Comparison of ENCODE assay signal across 9 cellular contexts in genomic region chr9:121652037-121652837, GRCh38. TPM values are rescaled to one million over a fixed set of nuclear protein-coding genes. Genes with fewer than 3 reads are reported as not detected.
DNase-seq lines count a peak whose midpoint lies in the region; ATAC-seq and TF ChIP-seq lines count a peak whose summit lies in the region.
"Had no signal": no experiment of that assay in that cellular context is flagged by ENCODE, and none has a peak within 500 bp of the region (broad histone marks: within the 10 kb centered on the region; RNA-seq: fewer than 3 reads in every experiment).

No MANE protein-coding gene starts in this region.

- H3K9me3 Mint-ChIP-seq in activated CD4-positive, alpha-beta T cell treated with anti-CD3 and anti-CD28 coated beads for 36 hours (ENCODE audit: low read depth): no peaks in the 10 kb centered on the region

- H3K27ac ChIP-seq in breast epithelium (peak overlapping the region; percentile 40 to 68), thyroid gland (peak overlapping the region in 2 of 3 donors; percentile 61 to 72)

- CTCF ChIA-PET in activated CD4-positive, alpha-beta T cell treated with anti-CD3 and anti-CD28 coated beads for 36 hours (lab: Charles Lee): no interaction called here

- ATAC-seq in activated CD4-positive, alpha-beta T cell treated with anti-CD3 and anti-CD28 coated beads for 36 hours: no peak

- H3K36me3 ChIP-seq in breast epithelium (no peaks in the 10 kb centered on the region), thyroid gland (no peaks in the 10 kb centered on the region)

- no peak for TF ChIP-seq CTCF in breast epithelium (IDR thresholded peaks at IDR 0.05)
- TF ChIP-seq CTCF in lower leg skin (IDR thresholded peaks at IDR 0.05): no peak
- TF ChIP-seq CTCF in thyroid gland (IDR thresholded peaks at IDR 0.05): no peak

- TF ChIP-seq POLR2A in breast epithelium (IDR thresholded peaks at IDR 0.05) (no peak), lower leg skin (IDR thresholded peaks at IDR 0.05) (no peak), thyroid gland (IDR thresholded peaks at IDR 0.05) (no peak)

- H3K27me3 ChIP-seq in breast epithelium (no peaks in the 10 kb centered on the region), thyroid gland (no peaks in the 10 kb centered on the region)

- no peak overlapping the region for H3K27ac Mint-ChIP-seq in activated CD4-positive, alpha-beta T cell treated with anti-CD3 and anti-CD28 coated beads for 36 hours
- H3K27ac Mint-ChIP-seq: CD4-positive, CD25-positive, alpha-beta regulatory T cell had no signal

- WGBS in lower leg skin, 2 donors: 9% methylated on average over 29 of the region's 29 CpGs
- 1 to 5% methylated on average over 19 to 21 of the region's 29 CpGs for WGBS in thyroid gland, 2 donors

- H3K36me3 Mint-ChIP-seq in activated CD4-positive, alpha-beta T cell treated with anti-CD3 and anti-CD28 coated beads for 36 hours (ENCODE audit: low read depth): no peaks in the 10 kb centered on the region
- H3K36me3 Mint-ChIP-seq: CD4-positive, CD25-positive, alpha-beta regulatory T cell had no signal

- H3K27me3 Mint-ChIP-seq in activated CD4-positive, alpha-beta T cell treated with anti-CD3 and anti-CD28 coated beads for 36 hours: peaks cover 38% of the 10 kb centered on the region

- no peak for DNase-seq in activated CD4-positive, alpha-beta T cell treated with anti-CD3 and anti-CD28 coated beads for 36 hours
- DNase-seq in activated CD4-positive, alpha-beta T cell treated with anti-CD3 and anti-CD28 coated beads, Interleukin-2, amount 50 U/mL, for 1 hour: no peak
- DNase-seq in breast epithelium (ENCODE audit: low spot score in 2 of 2): no peak
- DNase-seq in lower leg skin (ENCODE audit: low spot score in 2 of 2): no peak
- DNase-seq in thyroid gland: peak; percentile 59 to 69
- DNase-seq in kidney tubule cell (ENCODE audit: low spot score): no peak
- DNase-seq in AML-193 (lab: John Stamatoyannopoulos, UW): no peak
- DNase-seq in cerebellum (ENCODE audit: low spot score): no peak
- DNase-seq: CD4-positive, CD25-positive, alpha-beta regulatory T cell had no signal

- POLR2A ChIA-PET in activated CD4-positive, alpha-beta T cell treated with anti-CD3 and anti-CD28 coated beads for 36 hours (lab: Charles Lee): no interaction called here

- intact Hi-C loops in activated CD4-positive, alpha-beta T cell treated with anti-CD3 and anti-CD28 coated beads for 36 hours (cut with DNase I, micrococcal nuclease): no loop called here
- intact Hi-C loops in breast epithelium (cut with DNase I; ENCODE audit: low total_unique reads) (no loop called here), lower leg skin (cut with DNase I; ENCODE audit: low total_unique reads) (no loop called here), thyroid gland (cut with DNase I) (no loop called here)

- H3K4me3 ChIP-seq in breast epithelium (peak overlapping the region; percentile 53 to 90 (median 61)), lower leg skin (ENCODE audit: low read depth, poor library complexity, severe bottlenecking) (peak overlapping the region; percentile 24), thyroid gland (replicated peaks in 1 of 3) (peak overlapping the region; percentile 25 to 73 (median 64))

- peaks cover 11% of the 10 kb centered on the region for H3K4me1 Mint-ChIP-seq in activated CD4-positive, alpha-beta T cell treated with anti-CD3 and anti-CD28 coated beads for 36 hours

- no peaks in the 10 kb centered on the region for H3K9me3 ChIP-seq in breast epithelium
- no peaks in the 10 kb centered on the region for H3K9me3 ChIP-seq in thyroid gland

- peak overlapping the region; percentile 4 for H3K4me3 Mint-ChIP-seq in activated CD4-positive, alpha-beta T cell treated with anti-CD3 and anti-CD28 coated beads for 36 hours

- H3K4me1 ChIP-seq in breast epithelium (peaks cover 0 to 4% of the 10 kb centered on the region in 2 donors), thyroid gland (peaks cover 29 to 46% of the 10 kb centered on the region in 2 donors)

RNA-seq across cellular contexts. Expression of gene DAB2IP, which starts 0.8 kb away (rescaled TPM):
- total RNA-seq in activated CD4-positive, alpha-beta T cell treated with anti-CD3 and anti-CD28 coated beads for 36 hours: under 1 TPM; 0.02 to 0.28 TPM
- 10 to 100 TPM; 16.0 to 56.0 (median 55.8) TPM for total RNA-seq in breast epithelium
- 10 to 100 TPM; 42.5 to 68.0 (median 57.0) TPM for total RNA-seq in lower leg skin
- total RNA-seq in thyroid gland: 10 to 100 TPM; 26.0 to 48.5 (median 38.2) TPM
- 17.1 TPM for total RNA-seq in cerebellum
- total RNA-seq: CD4-positive, CD25-positive, alpha-beta regulatory T cell had no signal

Comparison
In these comparisons a context has a peak if more than half of its experiments do, and no peak if none do; other contexts are left out.
1. DNase-seq: peak in thyroid gland (2 of 2); none in activated CD4-positive, alpha-beta T cell treated with anti-CD3 and anti-CD28 coated beads for 36 hours (single experiment), activated CD4-positive, alpha-beta T cell treated with anti-CD3 and anti-CD28 coated beads, Interleukin-2, amount 50 U/mL, for 1 hour (single experiment), breast epithelium (0 of 2), lower leg skin (0 of 2), kidney tubule cell (single experiment), AML-193 (0 of 2) and cerebellum (single experiment).
2. RNA of gene DAB2IP, which starts 0.8 kb away (total RNA-seq): 42.5 to 68.0 TPM in lower leg skin, 16.0 to 56.0 TPM in breast epithelium, 26.0 to 48.5 TPM in thyroid gland and 17.1 TPM in cerebellum (single experiment); 0.02 to 0.28 TPM in activated CD4-positive, alpha-beta T cell treated with anti-CD3 and anti-CD28 coated beads for 36 hours; every median in the first group is over 10 times any median in the second.
3. Peak in every context shown above with its lines, with median percentiles within 50 percentile points of each other: H3K4me3 ChIP-seq.